ENCODE assay signal across 24 cellular contexts in the genomic region with DNA sequence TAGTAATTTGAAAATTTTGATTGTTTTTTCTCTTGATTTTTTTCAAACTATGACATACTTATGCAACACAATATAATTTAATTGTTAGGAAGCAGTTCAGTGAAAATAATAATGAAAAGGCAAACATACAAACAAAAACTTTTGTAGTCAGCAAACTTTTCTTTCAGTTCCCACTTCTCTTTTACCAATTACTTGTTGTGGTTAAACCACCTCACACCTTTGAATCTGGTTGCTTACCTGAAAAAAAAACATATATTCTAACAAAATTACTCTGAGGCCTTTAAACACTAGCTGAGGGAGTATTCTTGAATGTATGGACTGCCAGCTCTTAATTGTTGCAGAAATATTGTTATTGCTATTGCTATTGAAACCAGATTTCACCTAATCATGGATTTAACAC.
DNase-seq lines count a peak whose midpoint lies in the region; ATAC-seq and TF ChIP-seq lines count a peak whose summit lies in the region.
"Had no signal": no experiment of that assay in that cellular context is flagged by ENCODE, and none has a peak within 500 bp of the region (broad histone marks: within the 10 kb centered on the region; RNA-seq: fewer than 3 reads in every experiment).

No MANE protein-coding gene starts in this region.

- ATAC-seq in GM18867 (IDR thresholded peaks at IDR 0.05; ENCODE audit: unreplicated experiment) (peak; percentile 48), GM21786 (IDR thresholded peaks at IDR 0.05; ENCODE audit: unreplicated experiment) (no peak)

- H3K36me3 ChIP-seq in MM.1S (replicated peaks; ENCODE audit: insufficient read depth, low read length) = no peaks in the 10 kb centered on the region
- H3K36me3 ChIP-seq in Karpas-422 (ENCODE audit: insufficient read depth, low read length) = no peaks in the 10 kb centered on the region
- H3K36me3 ChIP-seq: BE2C, BLaER1 had no signal

- H2AFZ ChIP-seq in MM.1S (ENCODE audit: low read length) (no peak overlapping the region), Karpas-422 (ENCODE audit: low read length) (no peak overlapping the region)

- H3K9me2 ChIP-seq in MM.1S (replicated peaks; ENCODE audit: insufficient read depth, low read length) (no peaks in the 10 kb centered on the region), Karpas-422 (replicated peaks; ENCODE audit: insufficient read depth, low read length) (no peaks in the 10 kb centered on the region)

- peaks cover 2% of the 10 kb centered on the region for H3K9me3 Mint-ChIP-seq in glutamatergic neuron (ENCODE audit: unreplicated experiment)

- H3K9me3 ChIP-seq in MM.1S (replicated peaks; ENCODE audit: insufficient read depth, low read length) = no peaks in the 10 kb centered on the region
- H3K9me3 ChIP-seq in Karpas-422 (ENCODE audit: low read length) = peaks cover 23% of the 10 kb centered on the region
- H3K9me3 ChIP-seq: BE2C, BLaER1 had no signal

- H3K4me3 ChIP-seq in MM.1S (ENCODE audit: low read length) (no peak overlapping the region), Karpas-422 (ENCODE audit: low read length) (no peak overlapping the region)
- H3K4me3 ChIP-seq: BLaER1 had no signal

- H3K9ac ChIP-seq in MM.1S (ENCODE audit: low read length) (no peak overlapping the region), Karpas-422 (ENCODE audit: low read length) (no peak overlapping the region)
- H3K9ac ChIP-seq: BLaER1 had no signal

- H3F3A ChIP-seq in MM.1S (ENCODE audit: insufficient read depth, low read length) = no peaks in the 10 kb centered on the region

- H3K27ac ChIP-seq in MM.1S (ENCODE audit: low read length) (no peak overlapping the region), Karpas-422 (ENCODE audit: low read length) (no peak overlapping the region)
- H3K27ac ChIP-seq: BLaER1 had no signal

- H3K4me1 ChIP-seq in MM.1S (ENCODE audit: low read length) = peaks cover 10% of the 10 kb centered on the region; the same call in 1 of the 2 replicates
- no peaks in the 10 kb centered on the region for H3K4me1 ChIP-seq in Karpas-422 (ENCODE audit: low read length)
- H3K4me1 ChIP-seq: BE2C, BLaER1 had no signal

- no peaks in the 10 kb centered on the region for H3K27me3 Mint-ChIP-seq in glutamatergic neuron (ENCODE audit: unreplicated experiment)
- H3K27me3 Mint-ChIP-seq: CD4-positive, alpha-beta memory T cell; CD4-positive, CD25-positive, alpha-beta regulatory T cell had no signal

- no peak overlapping the region for H3K27ac Mint-ChIP-seq in glutamatergic neuron (ENCODE audit: unreplicated experiment)
- H3K27ac Mint-ChIP-seq: CD14-positive monocyte; CD4-positive, alpha-beta memory T cell; CD4-positive, CD25-positive, alpha-beta regulatory T cell; CD8-positive, alpha-beta memory T cell had no signal

- H3K4me1 Mint-ChIP-seq in glutamatergic neuron (ENCODE audit: low read depth, unreplicated experiment) = no peaks in the 10 kb centered on the region
- H3K4me1 Mint-ChIP-seq: CD14-positive monocyte; CD4-positive, alpha-beta memory T cell; CD4-positive, CD25-positive, alpha-beta regulatory T cell; CD8-positive, alpha-beta memory T cell had no signal

- H4K20me1 ChIP-seq in MM.1S (ENCODE audit: insufficient read depth, low read length) = no peaks in the 10 kb centered on the region
- no peaks in the 10 kb centered on the region for H4K20me1 ChIP-seq in Karpas-422 (ENCODE audit: insufficient read depth, low read depth, low read length)
- H4K20me1 ChIP-seq: BLaER1 had no signal

- no peaks in the 10 kb centered on the region for H3K36me3 Mint-ChIP-seq in glutamatergic neuron (ENCODE audit: unreplicated experiment)
- H3K36me3 Mint-ChIP-seq: CD14-positive monocyte; CD4-positive, alpha-beta memory T cell; CD4-positive, CD25-positive, alpha-beta regulatory T cell; CD8-positive, alpha-beta memory T cell had no signal

- no peaks in the 10 kb centered on the region for H3K27me3 ChIP-seq in MM.1S (replicated peaks; ENCODE audit: insufficient read depth, low read length)
- no peaks in the 10 kb centered on the region for H3K27me3 ChIP-seq in Karpas-422 (ENCODE audit: low read length)
- H3K27me3 ChIP-seq: BE2C, BLaER1 had no signal

- H3K79me2 ChIP-seq in MM.1S (ENCODE audit: low read length) = no peaks in the 10 kb centered on the region
- no peaks in the 10 kb centered on the region for H3K79me2 ChIP-seq in Karpas-422 (ENCODE audit: low read length)

- H3K4me2 ChIP-seq in MM.1S (ENCODE audit: low read depth, low read length) (0 out of 2 replicates have a peak overlapping the region, but pooled peaks have one; percentile 17), Karpas-422 (ENCODE audit: low read depth, low read length, poor library complexity, severe bottlenecking) (no peak overlapping the region)
- H3K4me2 ChIP-seq: BLaER1 had no signal

- TF ChIP-seq CTCF in MM.1S (IDR thresholded peaks at IDR 0.05; ENCODE audit: low read length) (no peak), glutamatergic neuron (IDR thresholded peaks at IDR 0.05; ENCODE audit: partially characterized antibody, unreplicated experiment) (no peak)

- no peak overlapping the region for H3K4me3 Mint-ChIP-seq in glutamatergic neuron (ENCODE audit: unreplicated experiment)
- H3K4me3 Mint-ChIP-seq: CD14-positive monocyte; CD4-positive, alpha-beta memory T cell; CD4-positive, CD25-positive, alpha-beta regulatory T cell; CD8-positive, alpha-beta memory T cell had no signal

- peak; percentile 55 for DNase-seq in MM.1S
- DNase-seq in RPMI8226 = peak; percentile 73
- no peak for DNase-seq in glutamatergic neuron
- DNase-seq in Karpas-422 = no peak
- no peak for DNase-seq in stimulated activated CD4-positive, alpha-beta T cell treated with anti-CD3 and anti-CD28 coated beads, Interleukin-15, amount 100 ng/mL, for 24 hours
- DNase-seq: 8988T; ACHN; BE2C; C1 segment of cervical spinal cord; CD4-positive, alpha-beta memory T cell; CD4-positive, CD25-positive, alpha-beta regulatory T cell; CD8-positive, alpha-beta memory T cell; COR-L47; DMS 273 treated with DMSO at 0.1 percent for 48 hours; DMS153; DMS53; DMS79; DND-41; EL; GDM1 had no signal

Comparison
In these comparisons a context has a peak if more than half of its experiments do, and no peak if none do; other contexts are left out.
1. DNase-seq: peak in MM.1S (single experiment) and RPMI8226 (single experiment); none in glutamatergic neuron (single experiment), Karpas-422 (single experiment) and stimulated activated CD4-positive, alpha-beta T cell treated with anti-CD3 and anti-CD28 coated beads, Interleukin-15, amount 100 ng/mL, for 24 hours (single experiment).